ENCODE assay signal across 14 cellular contexts in genomic region chr10:75034131-75034512, GRCh38.
DNase-seq lines count a peak whose midpoint lies in the region; ATAC-seq and TF ChIP-seq lines count a peak whose summit lies in the region.
"Had no signal": no experiment of that assay in that cellular context is flagged by ENCODE, and none has a peak within 500 bp of the region (broad histone marks: within the 10 kb centered on the region; RNA-seq: fewer than 3 reads in every experiment).

No MANE protein-coding gene starts in this region.

- H3K9me3 Mint-ChIP-seq in activated CD8-positive, alpha-beta T cell treated with anti-CD3 and anti-CD28 coated beads for 36 hours: peaks cover 9% of the 10 kb centered on the region
- no peaks in the 10 kb centered on the region for H3K9me3 Mint-ChIP-seq in CD14-positive monocyte
- H3K9me3 Mint-ChIP-seq: HFFc6, neural crest cell had no signal

- CTCF ChIA-PET in activated CD8-positive, alpha-beta T cell treated with anti-CD3 and anti-CD28 coated beads for 36 hours (lab: Charles Lee): interaction anchor here (1.0 to 3.2 kb wide), 4 partner anchors 9 to 66 kb away, joined by 3 to 16 read pairs (median 4); no protein-coding TSS in a partner anchor

- H3K36me3 Mint-ChIP-seq in activated CD8-positive, alpha-beta T cell treated with anti-CD3 and anti-CD28 coated beads for 36 hours (ENCODE audit: low read depth): peaks cover 37% of the 10 kb centered on the region
- H3K36me3 Mint-ChIP-seq in CD14-positive monocyte: peaks cover 18 to 21% of the 10 kb centered on the region in 2 donors

- POLR2A ChIA-PET in activated CD8-positive, alpha-beta T cell treated with anti-CD3 and anti-CD28 coated beads for 36 hours (lab: Charles Lee): interaction anchor here (0.6 to 1.1 kb wide), 2 partner anchors 9 to 529 kb away, joined by 3 to 4 read pairs; no protein-coding TSS in a partner anchor

- H3K27ac ChIP-seq in substantia nigra (ENCODE audit: low read depth, low read length, poor library complexity, severe bottlenecking): no peak overlapping the region
- H3K27ac ChIP-seq: adrenal gland, dorsolateral prefrontal cortex, gastroesophageal sphincter, transverse colon had no signal

- peak overlapping the region; percentile 4 for H3K4me3 Mint-ChIP-seq in activated CD8-positive, alpha-beta T cell treated with anti-CD3 and anti-CD28 coated beads for 36 hours
- H3K4me3 Mint-ChIP-seq in CD14-positive monocyte: no peak overlapping the region
- H3K4me3 Mint-ChIP-seq: HFFc6, neural crest cell had no signal

- peak overlapping the region; percentile 89 for H3K27ac Mint-ChIP-seq in activated CD8-positive, alpha-beta T cell treated with anti-CD3 and anti-CD28 coated beads for 36 hours
- H3K27ac Mint-ChIP-seq in CD14-positive monocyte: peak overlapping the region in 1 of 7 donors; percentile 47
- H3K27ac Mint-ChIP-seq: HFFc6 had no signal

- intact Hi-C loops in activated CD8-positive, alpha-beta T cell treated with anti-CD3 and anti-CD28 coated beads for 36 hours (cut with micrococcal nuclease): no loop called here
- intact Hi-C loops in CD14-positive monocyte (cut with micrococcal nuclease): no loop called here

- ATAC-seq in activated CD8-positive, alpha-beta T cell treated with anti-CD3 and anti-CD28 coated beads for 36 hours: peak; percentile 73
- no peak for ATAC-seq in GM19467 (IDR thresholded peaks at IDR 0.05; ENCODE audit: unreplicated experiment)

- H3K4me3 ChIP-seq in fibroblast of mammary gland (ENCODE audit: control insufficient read depth, low read depth, low read length): no peak overlapping the region
- H3K4me3 ChIP-seq: adrenal gland, dorsolateral prefrontal cortex, gastroesophageal sphincter, transverse colon had no signal

- peaks cover 63% of the 10 kb centered on the region for H3K4me1 Mint-ChIP-seq in activated CD8-positive, alpha-beta T cell treated with anti-CD3 and anti-CD28 coated beads for 36 hours (ENCODE audit: low read depth)
- peaks cover 9% of the 10 kb centered on the region for H3K4me1 Mint-ChIP-seq in CD14-positive monocyte

- H3K27me3 Mint-ChIP-seq in activated CD8-positive, alpha-beta T cell treated with anti-CD3 and anti-CD28 coated beads for 36 hours: no peaks in the 10 kb centered on the region
- peaks cover 0 to 3% (median 1%) of the 10 kb centered on the region in 3 donors for H3K27me3 Mint-ChIP-seq in CD14-positive monocyte (ENCODE audit: low read depth in 3 of 3)

- no peak for TF ChIP-seq CTCF in activated CD8-positive, alpha-beta T cell treated with anti-CD3 and anti-CD28 coated beads for 36 hours (IDR thresholded peaks at IDR 0.05)
- TF ChIP-seq CTCF in fibroblast of mammary gland (conservative IDR thresholded peaks at IDR 0.05; ENCODE audit: control insufficient read depth, insufficient read depth, low read depth, low read length) (no peak), CD14-positive monocyte (IDR thresholded peaks at IDR 0.05) (no peak)

- DNase-seq in activated effector memory CD4-positive, alpha-beta T cell treated with anti-CD3 and anti-CD28 coated beads, Interleukin-2, amount 50 U/mL, for 16 hours: peak; percentile 77
- no peak for DNase-seq in activated effector memory CD4-positive, alpha-beta T cell treated with Interleukin-2 at 50 U/mL for 16 hours
- DNase-seq in activated CD8-positive, alpha-beta T cell treated with anti-CD3 and anti-CD28 coated beads for 36 hours: peak; percentile 82
- DNase-seq in fibroblast of mammary gland (ENCODE audit: low read depth) (peak; percentile 25), substantia nigra (lab: John Stamatoyannopoulos, UW) (no peak), CD14-positive monocyte (ENCODE audit: low spot score) (no peak)
- peak; percentile 25 to 54 for DNase-seq in stimulated activated CD8-positive, alpha-beta memory T cell treated with anti-CD3 and anti-CD28 coated beads, Interleukin-7, amount 100 ng/mL, for 4 hours (ENCODE audit: low read depth in 2 of 2)
- DNase-seq: dorsolateral prefrontal cortex, HFFc6, transverse colon had no signal

Comparison
In these comparisons a context has a peak if more than half of its experiments do, and no peak if none do; other contexts are left out.
1. DNase-seq: peak in activated effector memory CD4-positive, alpha-beta T cell treated with anti-CD3 and anti-CD28 coated beads, Interleukin-2, amount 50 U/mL, for 16 hours (single experiment), activated CD8-positive, alpha-beta T cell treated with anti-CD3 and anti-CD28 coated beads for 36 hours (single experiment), fibroblast of mammary gland (single experiment) and stimulated activated CD8-positive, alpha-beta memory T cell treated with anti-CD3 and anti-CD28 coated beads, Interleukin-7, amount 100 ng/mL, for 4 hours (2 of 2); none in activated effector memory CD4-positive, alpha-beta T cell treated with Interleukin-2 at 50 U/mL for 16 hours (single experiment), substantia nigra (0 of 49) and CD14-positive monocyte (single experiment).